In the genomic region with DNA sequence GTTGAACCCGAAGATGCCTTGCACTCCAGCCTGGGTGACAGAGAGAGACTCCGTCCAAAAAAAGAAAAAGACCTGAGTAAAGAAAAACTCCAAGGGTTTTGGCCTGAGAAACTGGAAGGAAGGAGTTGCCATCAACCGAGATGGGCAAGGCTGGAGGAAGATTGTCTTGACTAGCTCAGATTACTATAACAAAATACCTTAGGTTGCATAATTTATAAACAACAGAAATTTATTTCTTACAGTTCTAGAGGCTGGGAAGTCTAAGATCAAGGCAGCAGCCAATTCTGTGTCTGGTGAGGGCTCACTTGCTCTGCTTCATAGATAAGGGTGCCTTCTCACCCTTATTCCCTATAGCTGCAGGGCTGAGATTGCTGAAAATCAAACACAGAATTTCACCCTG, we compare ENCODE assay signal across 25 cellular contexts.
"Had no signal": no experiment of that assay in that cellular context is flagged by ENCODE, and none has a peak within 500 bp of the region (broad histone marks: within the 10 kb centered on the region; RNA-seq: fewer than 3 reads in every experiment).

No MANE protein-coding gene starts in this region.

- H3K27ac ChIP-seq: epithelial cell of prostate, esophagus squamous epithelium, gastrocnemius medialis, heart right ventricle, left lung, lower lobe of right lung had no signal

- H3K36me3 ChIP-seq: gastrocnemius medialis, heart right ventricle, left lung, lower lobe of right lung had no signal

- DNase-seq: cortex of kidney; effector CD8-positive, alpha-beta T cell; effector memory CD8-positive, alpha-beta T cell; endodermal cell; erythroblast; esophagus squamous epithelium; foreskin fibroblast; foreskin melanocyte; gastrocnemius medialis; glutamatergic neuron; heart right ventricle; hippocampal formation; left cardiac atrium; left lung; left ventricle myocardium superior; lower lobe of right lung; mesenchymal stem cell; mucosa of descending colon; naive B cell had no signal

- H3K9me3 ChIP-seq: esophagus squamous epithelium, gastrocnemius medialis, heart right ventricle, left lung, lower lobe of right lung, mucosa of descending colon had no signal

- H3K4me1 ChIP-seq: gastrocnemius medialis had no signal

- ATAC-seq: effector memory CD8-positive, alpha-beta T cell; esophagus mucosa; gastrocnemius medialis; heart right ventricle; left cardiac atrium; left lung; left ventricle myocardium superior; lower lobe of right lung; mucosa of descending colon had no signal

- H3K4me3 ChIP-seq: esophagus squamous epithelium, gastrocnemius medialis, heart right ventricle, left lung, lower lobe of right lung, mucosa of descending colon had no signal

- H3K27me3 ChIP-seq: esophagus squamous epithelium, gastrocnemius medialis, heart right ventricle, left lung had no signal

- FAIRE-seq: colon, endometrium, islet of Langerhans, keratinocyte had no signal
